7 cellular contexts compared by ENCODE assay signal in genomic region chr7:36986429-36987362, GRCh38.
DNase-seq lines count a peak whose midpoint lies in the region; ATAC-seq, FAIRE-seq and TF ChIP-seq lines count a peak whose summit lies in the region.

No MANE protein-coding gene starts in this region.

- TF ChIP-seq CTCF in adrenal gland (IDR thresholded peaks at IDR 0.05): peak; percentile 74 to 88 (median 82)

- no peak overlapping the region for H3K27ac ChIP-seq in adrenal gland

- intact Hi-C loops in adrenal gland (cut with DNase I): loop anchor here (5.0 to 10.0 kb wide), 2 partner anchors 196 to 198 kb away; no protein-coding TSS in a partner anchor
- intact Hi-C loops in left cardiac atrium (cut with DNase I): loop anchor here in 1 of 2 donors (5.0 kb wide), 1 partner anchor 196 kb away; no protein-coding TSS in a partner anchor

- WGBS in adrenal gland, 4 donors: 52 to 65% (median 55%) methylated on average over 14 of the region's 14 CpGs

- DNase-seq in GM12891 (ENCODE audit: insufficient read length, low spot score): peak; percentile 25
- peak; percentile 71 for DNase-seq in KBM-7
- DNase-seq in adrenal gland: peak; percentile 48 to 87 (median 61)
- DNase-seq in left cardiac atrium: peak; percentile 58
- peak; percentile 66 for DNase-seq in retina

- H3K9me3 ChIP-seq in adrenal gland (replicated peaks in 1 of 3): no peaks in the 10 kb centered on the region

- ATAC-seq in SK-N-SH treated with all-trans-retinoic acid at 6 μM for 48 hours: peak; percentile 88
- peak; percentile 68 for ATAC-seq in left cardiac atrium
- ATAC-seq in GM19452 (IDR thresholded peaks at IDR 0.05; ENCODE audit: unreplicated experiment): no peak

- in situ Hi-C loops in KBM-7 (cut with MboI; ENCODE audit: low pct_unique_long_range_greater_than_20kb, low sequenced_read_pairs): no loop called here

- FAIRE-seq in GM12891 (lab: Jason Lieb, UNC): peak; percentile 89

- no peaks in the 10 kb centered on the region for H3K4me1 ChIP-seq in adrenal gland (replicated peaks in 1 of 2)

- H3K27me3 ChIP-seq in adrenal gland: no peaks in the 10 kb centered on the region

- H3K4me3 ChIP-seq in adrenal gland: no peak overlapping the region

- TF ChIP-seq POLR2A in GM12891 (IDR thresholded peaks at IDR 0.05; ENCODE audit: low read depth, low read length): no peak
- TF ChIP-seq POLR2A in adrenal gland (IDR thresholded peaks at IDR 0.05): no peak

- H3K36me3 ChIP-seq in adrenal gland (replicated peaks in 1 of 2): no peaks in the 10 kb centered on the region

TF ChIP-seq in GM12891, 5 proteins besides CTCF, POLR2A, EP300 and RAD21:
- TF ChIP-seq SPI1 (IDR thresholded peaks at IDR 0.05; ENCODE audit: low read depth, low read length) (no peak), PAX5 (IDR thresholded peaks at IDR 0.05; ENCODE audit: insufficient read depth, low read length, severe bottlenecking) (no peak), TAF1 (IDR thresholded peaks at IDR 0.05; ENCODE audit: low read depth, low read length) (no peak), POLR2AphosphoS5 (IDR thresholded peaks at IDR 0.05; ENCODE audit: low read depth, low read length) (no peak), POU2F2 (IDR thresholded peaks at IDR 0.05; ENCODE audit: low read depth, low read length) (no peak)
TF ChIP-seq in GM12891: peak in this region for 0.

TF ChIP-seq in SK-N-SH treated with all-trans-retinoic acid at 6 μM for 48 hours, 23 proteins besides CTCF, POLR2A, EP300 and RAD21:
- TF ChIP-seq ZNF70 (CRISPR knock-in tag; IDR thresholded peaks at IDR 0.05) (no peak), ZNF8 (CRISPR knock-in tag; IDR thresholded peaks at IDR 0.05) (0 out of 2 replicates have a peak, but pooled peaks have one; percentile 3), ARNTL (CRISPR knock-in tag; IDR thresholded peaks at IDR 0.05; ENCODE audit: borderline replicate concordance, low read depth) (no peak), GLIS3 (CRISPR knock-in tag; IDR thresholded peaks at IDR 0.05) (no peak), TCF4 (CRISPR knock-in tag; IDR thresholded peaks at IDR 0.05; ENCODE audit: borderline replicate concordance) (peak; percentile 40; the same call in 1 of the 2 replicates), ZFP30 (CRISPR knock-in tag; IDR thresholded peaks at IDR 0.05) (no peak), ISL1 (CRISPR knock-in tag; IDR thresholded peaks at IDR 0.05) (no peak), ESRRG (CRISPR knock-in tag; IDR thresholded peaks at IDR 0.05) (no peak)
